In genomic region chr17:80956321-80957190, GRCh38 we compare ENCODE assay signal across 1 cellular context.
TF ChIP-seq lines count a peak whose summit lies in the region.

No MANE protein-coding gene starts in this region.

TF ChIP-seq in GM23338, 12 proteins besides CTCF, POLR2A, EP300 and RAD21 (continued from another document):
- TF ChIP-seq REST (IDR thresholded peaks at IDR 0.05; ENCODE audit: unreplicated experiment) = no peak
